ENCODE assay signal across 21 cellular contexts in genomic region chr3:9014189-9014588, GRCh38. TPM values are rescaled to one million over a fixed set of nuclear protein-coding genes. Genes with fewer than 3 reads are reported as not detected.
A peak's percentile ranks its signal among the peaks of the same experiment; 100 is the strongest.
DNase-seq lines count a peak whose midpoint lies in the region; ATAC-seq and TF ChIP-seq lines count a peak whose summit lies in the region.
"Had no signal": no experiment of that assay in that cellular context is flagged by ENCODE, and none has a peak within 500 bp of the region (broad histone marks: within the 10 kb centered on the region; RNA-seq: fewer than 3 reads in every experiment).

No MANE protein-coding gene starts in this region.

- no peak overlapping the region for H3K27ac Mint-ChIP-seq in osteocyte (ENCODE audit: unreplicated experiment)
- H3K27ac Mint-ChIP-seq: activated CD4-positive, alpha-beta T cell treated with anti-CD3 and anti-CD28 coated beads for 36 hours; activated CD8-positive, alpha-beta memory T cell treated with anti-CD3 and anti-CD28 coated beads, Interleukin-2, amount 10 ng/mL, durations not matched to agents 7 days and 5 days; CD8-positive, alpha-beta T cell; neural progenitor cell; stimulated activated effector memory CD8-positive, alpha-beta T cell treated with anti-CD3 and anti-CD28 coated beads, Interleukin-12 subunit alpha, Interleukin-12 subunit beta, amount 100 ng/mL, for 72 hours had no signal

- POLR2A ChIA-PET in SK-N-SH (lab: Yijun Ruan, JAX) = no interaction called here

- no peaks in the 10 kb centered on the region for H3K36me3 Mint-ChIP-seq in osteocyte (ENCODE audit: unreplicated experiment)
- H3K36me3 Mint-ChIP-seq: activated CD8-positive, alpha-beta memory T cell treated with anti-CD3 and anti-CD28 coated beads, Interleukin-2, amount 10 ng/mL, durations not matched to agents 7 days and 5 days; CD8-positive, alpha-beta T cell; stimulated activated effector memory CD8-positive, alpha-beta T cell treated with anti-CD3 and anti-CD28 coated beads, Interleukin-12 subunit alpha, Interleukin-12 subunit beta, amount 100 ng/mL, for 72 hours had no signal

- no peak overlapping the region for H3K4me3 Mint-ChIP-seq in osteocyte (ENCODE audit: unreplicated experiment)
- H3K4me3 Mint-ChIP-seq: activated CD4-positive, alpha-beta T cell treated with anti-CD3 and anti-CD28 coated beads for 36 hours; activated CD8-positive, alpha-beta memory T cell treated with anti-CD3 and anti-CD28 coated beads, Interleukin-2, amount 10 ng/mL, durations not matched to agents 7 days and 5 days; CD8-positive, alpha-beta T cell; neural progenitor cell; stimulated activated effector memory CD8-positive, alpha-beta T cell treated with anti-CD3 and anti-CD28 coated beads, Interleukin-12 subunit alpha, Interleukin-12 subunit beta, amount 100 ng/mL, for 72 hours had no signal

- no peak for TF ChIP-seq EP300 in SK-N-SH (IDR thresholded peaks at IDR 0.05; ENCODE audit: borderline replicate concordance in 1 of 2, low read depth in 1 of 2, low read length in 1 of 2)

- no peaks in the 10 kb centered on the region for H3K9me3 Mint-ChIP-seq in osteocyte (ENCODE audit: unreplicated experiment)
- H3K9me3 Mint-ChIP-seq: CD8-positive, alpha-beta T cell; neural progenitor cell; stimulated activated effector memory CD8-positive, alpha-beta T cell treated with anti-CD3 and anti-CD28 coated beads, Interleukin-12 subunit alpha, Interleukin-12 subunit beta, amount 100 ng/mL, for 72 hours had no signal

- no peaks in the 10 kb centered on the region for H3K27me3 ChIP-seq in SK-N-SH (ENCODE audit: insufficient read depth)
- H3K27me3 ChIP-seq: neural progenitor cell had no signal

- TF ChIP-seq RAD21 in SK-N-SH (IDR thresholded peaks at IDR 0.05; ENCODE audit: low read length) = no peak

- no peaks in the 10 kb centered on the region for H3K9me2 ChIP-seq in SK-N-SH

- H3K9me3 ChIP-seq in SK-N-SH = no peaks in the 10 kb centered on the region
- H3K9me3 ChIP-seq: HAP-1, thoracic aorta had no signal

- no peak for ATAC-seq in GM21825 (IDR thresholded peaks at IDR 0.05; ENCODE audit: unreplicated experiment)
- ATAC-seq: activated CD4-positive, alpha-beta T cell treated with anti-CD3 and anti-CD28 coated beads for 36 hours; activated CD8-positive, alpha-beta memory T cell treated with anti-CD3 and anti-CD28 coated beads, Interleukin-2, amount 10 ng/mL, durations not matched to agents 7 days and 5 days; CD8-positive, alpha-beta T cell; left lobe of liver; stimulated activated effector memory CD8-positive, alpha-beta T cell treated with anti-CD3 and anti-CD28 coated beads, Interleukin-12 subunit alpha, Interleukin-12 subunit beta, amount 100 ng/mL, for 72 hours had no signal

- peak; percentile 21 for DNase-seq in ELR (ENCODE audit: low read depth)
- no peak for DNase-seq in SK-N-SH
- DNase-seq in fibroblast of mammary gland (ENCODE audit: low read depth) = peak; percentile 55
- no peak for DNase-seq in osteocyte (ENCODE audit: extremely low spot score, unreplicated experiment)
- no peak for DNase-seq in stimulated activated CD8-positive, alpha-beta memory T cell treated with anti-CD3 and anti-CD28 coated beads, Interleukin-4, amount 100 ng/mL, for 48 hours
- no peak for DNase-seq in H4 (ENCODE audit: low spot score)
- DNase-seq: activated CD4-positive, alpha-beta T cell treated with anti-CD3 and anti-CD28 coated beads for 36 hours; activated CD8-positive, alpha-beta memory T cell treated with anti-CD3 and anti-CD28 coated beads, Interleukin-2, amount 10 ng/mL, durations not matched to agents 7 days and 5 days; amniotic stem cell; CD8-positive, alpha-beta T cell; DMS79 treated with DMSO at 0.1 percent for 48 hours; Karpas-422; NCI-H1417 treated with DMSO at 0.1 percent for 48 hours; NCI-H2171 treated with DMSO at 0.1 percent for 48 hours; NCI-H82 had no signal

- 75% methylated on average over 6 of the region's 6 CpGs for WGBS in SK-N-SH (ENCODE audit: low lambda C conversion rate)

- H3K4me1 Mint-ChIP-seq in osteocyte (ENCODE audit: unreplicated experiment) = peaks cover 5% of the 10 kb centered on the region
- H3K4me1 Mint-ChIP-seq: stimulated activated effector memory CD8-positive, alpha-beta T cell treated with anti-CD3 and anti-CD28 coated beads, Interleukin-12 subunit alpha, Interleukin-12 subunit beta, amount 100 ng/mL, for 72 hours had no signal

- no peak overlapping the region for H3K27ac ChIP-seq in SK-N-SH (ENCODE audit: low read depth in 2 of 2, low read length in 1 of 2)
- H3K27ac ChIP-seq: neural progenitor cell, thoracic aorta had no signal

- H3K4me3 ChIP-seq in SK-N-SH (ENCODE audit: low read depth in 2 of 2, low read length in 1 of 2) (no peak overlapping the region), fibroblast of mammary gland (ENCODE audit: control insufficient read depth, low read depth, low read length) (no peak overlapping the region)
- H3K4me3 ChIP-seq: HAP-1, neural progenitor cell, thoracic aorta had no signal

- H2AFZ ChIP-seq in SK-N-SH (ENCODE audit: low read depth) = no peak overlapping the region
- H2AFZ ChIP-seq: neural progenitor cell had no signal

- H3K79me2 ChIP-seq in SK-N-SH (ENCODE audit: insufficient read depth) = no peaks in the 10 kb centered on the region

- H3K36me3 ChIP-seq in SK-N-SH (replicated peaks in 1 of 2; ENCODE audit: control insufficient read depth in 1 of 2, insufficient read depth in 2 of 2, low read length in 1 of 2) = no peaks in the 10 kb centered on the region
- H3K36me3 ChIP-seq: HAP-1, neural progenitor cell, thoracic aorta had no signal

- H4K20me1 ChIP-seq in SK-N-SH (ENCODE audit: insufficient read depth) = no peaks in the 10 kb centered on the region

- no peaks in the 10 kb centered on the region; a peak in 1 of 4 replicates for H3K4me1 ChIP-seq in SK-N-SH (ENCODE audit: control insufficient read depth in 1 of 2, insufficient read depth in 2 of 2, low read depth in 1 of 2, low read length in 1 of 2)
- H3K4me1 ChIP-seq: HAP-1 had no signal

- CTCF ChIA-PET in SK-N-SH (lab: Yijun Ruan, JAX) = interaction anchor here (0.6 to 2.2 kb wide), 5 partner anchors 26 to 290 kb away, joined by 3 to 16 read pairs (median 3); no protein-coding TSS in a partner anchor

- TF ChIP-seq CTCF in SK-N-SH (IDR thresholded peaks at IDR 0.05) = 0 out of 2 replicates have a peak, but pooled peaks have one; percentile 11
- peak; percentile 28 for TF ChIP-seq CTCF in fibroblast of mammary gland (conservative IDR thresholded peaks at IDR 0.05; ENCODE audit: control insufficient read depth, insufficient read depth, low read depth, low read length)
- peak; percentile 20 for TF ChIP-seq CTCF in osteocyte (IDR thresholded peaks at IDR 0.05)

- H3F3A ChIP-seq in SK-N-SH (replicated peaks; ENCODE audit: insufficient read depth) = no peaks in the 10 kb centered on the region

- H3K4me2 ChIP-seq in SK-N-SH = no peak overlapping the region
- H3K4me2 ChIP-seq: neural progenitor cell had no signal

- H3K27me3 Mint-ChIP-seq in osteocyte (ENCODE audit: unreplicated experiment) = peaks cover 31% of the 10 kb centered on the region
- H3K27me3 Mint-ChIP-seq: activated CD4-positive, alpha-beta T cell treated with anti-CD3 and anti-CD28 coated beads for 36 hours; activated CD8-positive, alpha-beta memory T cell treated with anti-CD3 and anti-CD28 coated beads, Interleukin-2, amount 10 ng/mL, durations not matched to agents 7 days and 5 days had no signal

- no peak overlapping the region for H3K9ac ChIP-seq in SK-N-SH
- H3K9ac ChIP-seq: neural progenitor cell had no signal

TF ChIP-seq in SK-N-SH, 30 proteins besides CTCF, POLR2A, EP300 and RAD21 (continues in another document):
- TF ChIP-seq NRF1 (IDR thresholded peaks at IDR 0.05; ENCODE audit: low read depth, low read length) (no peak), GATA2 (CRISPR knock-in tag; IDR thresholded peaks at IDR 0.05) (no peak), FOXM1 (IDR thresholded peaks at IDR 0.05; ENCODE audit: low read depth) (no peak), TCF12 (IDR thresholded peaks at IDR 0.05) (no peak), USF2 (IDR thresholded peaks at IDR 0.05; ENCODE audit: borderline replicate concordance, low read depth, low read length) (no peak), POLR2AphosphoS5 (IDR thresholded peaks at IDR 0.05; ENCODE audit: low read depth, low read length) (no peak), PBX3 (IDR thresholded peaks at IDR 0.05) (no peak), CHD2 (IDR thresholded peaks at IDR 0.05; ENCODE audit: low read length, partially characterized antibody) (no peak)

RNA-seq across cellular contexts. Expression of gene RAD18, which starts 50.9 kb away (rescaled TPM):
- 5.7 and 6.5 TPM in 2 replicates for polyA plus RNA-seq in SK-N-SH (2012; rRNA removed)
- polyA plus RNA-seq in SK-N-SH (2012; cell fraction: cytosol; rRNA removed) = 5.0 and 6.5 TPM in 2 replicates
- 7.7 and 10.9 TPM in 2 replicates for polyA plus RNA-seq in SK-N-SH (2012; cell fraction: nucleus; rRNA removed)
- total RNA-seq in osteocyte = 13.4 and 18.6 TPM in 2 replicates
- total RNA-seq in H4 (2014; rRNA removed; shearing (Covaris generic)) = 9.9 and 14.9 TPM in 2 replicates

Comparison
In these comparisons a context has a peak if more than half of its experiments do, and no peak if none do; other contexts are left out.
1. DNase-seq: peak in ELR (single experiment) and fibroblast of mammary gland (single experiment); none in SK-N-SH (single experiment), osteocyte (single experiment), stimulated activated CD8-positive, alpha-beta memory T cell treated with anti-CD3 and anti-CD28 coated beads, Interleukin-4, amount 100 ng/mL, for 48 hours (single experiment) and H4 (single experiment).
2. Peak in every context shown above with its lines, with median percentiles within 50 percentile points of each other: CTCF ChIP-seq.